ENCODE assay signal across 9 cellular contexts in genomic region chr14:100213587-100213955, GRCh38. TPM values are rescaled to one million over a fixed set of nuclear protein-coding genes. Genes with fewer than 3 reads are reported as not detected.
DNase-seq lines count a peak whose midpoint lies in the region; ATAC-seq and TF ChIP-seq lines count a peak whose summit lies in the region.
"Had no signal": no experiment of that assay in that cellular context is flagged by ENCODE, and none has a peak within 500 bp of the region (broad histone marks: within the 10 kb centered on the region; RNA-seq: fewer than 3 reads in every experiment).

No MANE protein-coding gene starts in this region.

- H3K4me1 ChIP-seq in SJCRH30 (no peaks in the 10 kb centered on the region), esophagus muscularis mucosa (peaks cover 11 to 24% (median 19%) of the 10 kb centered on the region in 4 donors)

- no peak overlapping the region for H3K27ac ChIP-seq in SJCRH30
- H3K27ac ChIP-seq in esophagus muscularis mucosa (replicated peaks in 1 of 4): peak overlapping the region; percentile 96 to 99 (median 98)

- no peak for ATAC-seq in left lobe of liver
- no peak for ATAC-seq in GM21786 (IDR thresholded peaks at IDR 0.05; ENCODE audit: unreplicated experiment)
- ATAC-seq in HG02588 (IDR thresholded peaks at IDR 0.05; ENCODE audit: unreplicated experiment): no peak

- TF ChIP-seq POLR2A in esophagus muscularis mucosa (IDR thresholded peaks at IDR 0.05; ENCODE audit: low read depth): no peak

- H3K36me3 ChIP-seq in GM06990 (ENCODE audit: control insufficient read depth, insufficient read depth, low read length): no peaks in the 10 kb centered on the region
- no peaks in the 10 kb centered on the region for H3K36me3 ChIP-seq in SJCRH30
- no peaks in the 10 kb centered on the region for H3K36me3 ChIP-seq in esophagus muscularis mucosa

- H3K9me3 ChIP-seq in SJCRH30 (replicated peaks) (no peaks in the 10 kb centered on the region), esophagus muscularis mucosa (no peaks in the 10 kb centered on the region)

- H3K4me3 ChIP-seq in GM06990 (replicated peaks; ENCODE audit: low read depth, low read length) (peak overlapping the region; percentile 86), SJCRH30 (peak overlapping the region; percentile 57), esophagus muscularis mucosa (peak overlapping the region; percentile 90 to 98 (median 93))

- TF ChIP-seq CTCF in GM06990 (IDR thresholded peaks at IDR 0.05; ENCODE audit: insufficient read depth, low read length, poor library complexity, severe bottlenecking): no peak
- TF ChIP-seq CTCF in esophagus muscularis mucosa (IDR thresholded peaks at IDR 0.05): no peak
- TF ChIP-seq CTCF in progenitor cell of endocrine pancreas (IDR thresholded peaks at IDR 0.05; ENCODE audit: unreplicated experiment): no peak

- WGBS in esophagus muscularis mucosa: 55% methylated on average over 15 of the region's 15 CpGs

- H3K4me1 Mint-ChIP-seq in progenitor cell of endocrine pancreas (ENCODE audit: low read depth): peaks cover 17% of the 10 kb centered on the region

- H3K27me3 ChIP-seq in GM06990 (replicated peaks; ENCODE audit: control insufficient read depth, insufficient read depth, low read length) (no peaks in the 10 kb centered on the region), SJCRH30 (no peaks in the 10 kb centered on the region), esophagus muscularis mucosa (no peaks in the 10 kb centered on the region)

- no peaks in the 10 kb centered on the region for H3K9me3 Mint-ChIP-seq in progenitor cell of endocrine pancreas (ENCODE audit: low read depth)

- DNase-seq in GM06990 (ENCODE audit: extremely low read depth, insufficient read length) (no peak), SJCRH30 (no peak), esophagus muscularis mucosa (ENCODE audit: extremely low spot score) (no peak), progenitor cell of endocrine pancreas (ENCODE audit: low spot score, unreplicated experiment) (no peak), left lobe of liver (ENCODE audit: low spot score) (no peak), NCI-H748 (lab: John Stamatoyannopoulos, UW; ENCODE audit: unreplicated experiment) (no peak)
- DNase-seq: GOT3 had no signal

- H3K4me3 Mint-ChIP-seq in progenitor cell of endocrine pancreas (ENCODE audit: low read depth): peak overlapping the region; percentile 70

- H3K36me3 Mint-ChIP-seq in progenitor cell of endocrine pancreas (ENCODE audit: insufficient read depth): no peaks in the 10 kb centered on the region

- H3K27ac Mint-ChIP-seq in progenitor cell of endocrine pancreas: peak overlapping the region; percentile 49

- intact Hi-C loops in esophagus muscularis mucosa (cut with DNase I): no loop called here

- no peaks in the 10 kb centered on the region for H3K27me3 Mint-ChIP-seq in progenitor cell of endocrine pancreas

- TF ChIP-seq EP300 in esophagus muscularis mucosa (IDR thresholded peaks at IDR 0.05): no peak

RNA-seq across cellular contexts. Expression of gene YY1, which starts 25.4 kb away (rescaled TPM):
- total RNA-seq in SJCRH30 (2014; rRNA removed; shearing (Covaris generic)): 58.6 and 60.9 TPM in 2 replicates
- total RNA-seq in esophagus muscularis mucosa (10 to 100 TPM; 54.8 to 83.4 (median 62.7) TPM), progenitor cell of endocrine pancreas (86.6 and 90.2 TPM in 2 replicates), left lobe of liver (34.2 TPM)

RNA-seq across cellular contexts. Expression of gene DEGS2, which starts 54.1 kb away (rescaled TPM):
- total RNA-seq in SJCRH30 (2014; rRNA removed; shearing (Covaris generic)): 0.03 TPM in 1 of 2 replicates, not detected in the other
- under 1 TPM in 3 of 4 donors, not detected in 1; 0.06 to 0.33 (median 0.11) TPM for total RNA-seq in esophagus muscularis mucosa
- 0.73 and 1.3 TPM in 2 replicates for total RNA-seq in progenitor cell of endocrine pancreas
- total RNA-seq in left lobe of liver: 0.93 TPM
